20 cellular contexts compared by ENCODE assay signal in the genomic region with DNA sequence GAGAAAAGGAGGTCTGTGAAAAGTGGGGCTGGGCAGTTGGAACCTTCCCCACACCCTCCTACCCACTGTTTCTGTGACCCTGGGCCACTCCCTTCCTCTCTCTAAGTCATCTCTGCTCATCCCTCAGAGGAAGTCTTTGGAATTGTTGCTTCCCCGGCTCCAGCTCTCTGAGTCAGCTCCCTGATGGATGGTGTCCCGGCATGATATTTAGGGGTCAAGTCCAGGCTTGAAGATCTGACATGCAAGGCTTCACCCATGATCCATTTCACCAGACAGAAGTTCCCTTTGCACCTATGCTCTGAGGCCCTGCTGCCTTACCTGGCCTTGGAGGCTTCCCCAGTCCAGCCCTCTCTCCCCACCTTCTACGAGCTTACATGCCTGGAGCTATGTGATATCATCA. TPM values are rescaled to one million over a fixed set of nuclear protein-coding genes. Genes with fewer than 3 reads are reported as not detected.
"Had no signal": no experiment of that assay in that cellular context is flagged by ENCODE, and none has a peak within 500 bp of the region (broad histone marks: within the 10 kb centered on the region; RNA-seq: fewer than 3 reads in every experiment).

No MANE protein-coding gene starts in this region.

- ATAC-seq: activated CD8-positive, alpha-beta T cell treated with anti-CD3 and anti-CD28 coated beads, Interleukin-2, amount 10 ng/mL, durations not matched to agents 7 days and 5 days; activated T-cell treated with anti-CD3 and anti-CD28 coated beads, Interleukin-2, amount 50 U/mL, for 72 hours; body of pancreas; naive thymus-derived CD8-positive, alpha-beta T cell; stimulated activated naive B cell treated with anti-CD40 and anti-IgM and Interleukin-4, amounts not matched to agents 10 μg/mL and 1 μg/mL and 100 μg/mL, for 72 hours had no signal

- H3K4me1 ChIP-seq: body of pancreas, uterus had no signal

- H3K27ac ChIP-seq: body of pancreas, coronary artery, left ventricle myocardium inferior, neutrophil, tibial nerve, uterus had no signal

- H3K9me3 ChIP-seq: body of pancreas, left ventricle myocardium inferior, neutrophil, tibial nerve, uterus had no signal

- H3K4me3 ChIP-seq: body of pancreas, coronary artery, left ventricle myocardium inferior, tibial nerve, uterus had no signal

- DNase-seq: activated CD4-positive, alpha-beta T cell treated with anti-CD3 and anti-CD28 coated beads, Interleukin-2, amount 10 ng/mL, durations not matched to agents 24 days and 14 days; activated CD4-positive, CD25-positive, alpha-beta regulatory T cell; activated CD8-positive, alpha-beta memory T cell treated with anti-CD3 and anti-CD28 coated beads, Interleukin-2, amount 50 U/mL, for 48 hours; activated CD8-positive, alpha-beta T cell treated with anti-CD3 and anti-CD28 coated beads, Interleukin-2, amount 10 ng/mL, durations not matched to agents 7 days and 5 days; activated naive CD8-positive, alpha-beta T cell treated with anti-CD3 and anti-CD28 coated beads for 36 hours; activated T-cell treated with anti-CD3 and anti-CD28 coated beads, Interleukin-2, amount 50 U/mL, for 72 hours; amygdala; body of pancreas; hypothalamus; left ventricle myocardium inferior; mesenchymal stem cell; naive thymus-derived CD8-positive, alpha-beta T cell; stimulated activated CD4-positive, alpha-beta T cell treated with anti-CD3 and anti-CD28 coated beads, Interleukin-15, amount 100 ng/mL, for 24 hours; stimulated activated CD4-positive, alpha-beta T cell treated with anti-CD3 and anti-CD28 coated beads, Interleukin-4, amount 100 ng/mL, for 1 hour; stimulated activated naive B cell treated with anti-CD40 and anti-IgM and Interleukin-4, amounts not matched to agents 10 μg/mL and 1 μg/mL and 100 μg/mL, for 72 hours; uterus had no signal

- H3K36me3 ChIP-seq: left ventricle myocardium inferior, neutrophil, tibial nerve, uterus had no signal

RNA-seq across cellular contexts. Expression of a gene that starts 13.3 kb away (rescaled TPM):
- total RNA-seq: activated CD4-positive, alpha-beta T cell treated with anti-CD3 and anti-CD28 coated beads, Interleukin-2, amount 10 ng/mL, durations not matched to agents 24 days and 14 days; activated CD8-positive, alpha-beta T cell treated with anti-CD3 and anti-CD28 coated beads, Interleukin-2, amount 10 ng/mL, durations not matched to agents 7 days and 5 days; activated naive CD8-positive, alpha-beta T cell treated with anti-CD3 and anti-CD28 coated beads for 36 hours; activated T-cell treated with anti-CD3 and anti-CD28 coated beads, Interleukin-2, amount 50 U/mL, for 72 hours; kidney epithelial cell; naive thymus-derived CD8-positive, alpha-beta T cell had no signal
- polyA plus RNA-seq: naive thymus-derived CD8-positive, alpha-beta T cell had no signal
